Comparison of ENCODE assay signal across 9 cellular contexts in genomic region chr3:117553461-117553860, GRCh38.
DNase-seq lines count a peak whose midpoint lies in the region; ATAC-seq and TF ChIP-seq lines count a peak whose summit lies in the region.
"Had no signal": no experiment of that assay in that cellular context is flagged by ENCODE, and none has a peak within 500 bp of the region (broad histone marks: within the 10 kb centered on the region; RNA-seq: fewer than 3 reads in every experiment).

No MANE protein-coding gene starts in this region.

- H3K4me1 ChIP-seq in PC-3 (ENCODE audit: insufficient read depth, low read length) (peaks cover 3% of the 10 kb centered on the region; the same call in 1 of the 2 replicates), vagina (no peaks in the 10 kb centered on the region)

- no peak overlapping the region for H3K4me2 ChIP-seq in PC-3 (ENCODE audit: low read length)

- H3K4me3 ChIP-seq in PC-3 (ENCODE audit: low read length) (no peak overlapping the region; the same call in 1 of the 2 replicates), skeletal muscle cell (ENCODE audit: low read depth, low read length) (no peak overlapping the region), vagina (no peak overlapping the region)
- H3K4me3 ChIP-seq: cardiac muscle cell had no signal

- H3K9ac ChIP-seq in PC-3 (ENCODE audit: low read length): no peak overlapping the region

- no peaks in the 10 kb centered on the region for H3K27me3 ChIP-seq in PC-3 (ENCODE audit: low read length)
- no peaks in the 10 kb centered on the region for H3K27me3 ChIP-seq in vagina
- H3K27me3 ChIP-seq: cardiac muscle cell had no signal

- H3K9me3 Mint-ChIP-seq in activated CD4-positive, alpha-beta T cell treated with anti-CD3 and anti-CD28 coated beads for 36 hours (ENCODE audit: low read depth): peaks cover 5% of the 10 kb centered on the region

- BruUV-seq in PC-3 (replicated peaks; lab: Mats Ljungman, UMichigan): no TSS peak

- H3K36me3 ChIP-seq in PC-3 (ENCODE audit: low read depth, low read length) (no peaks in the 10 kb centered on the region), vagina (no peaks in the 10 kb centered on the region)
- H3K36me3 ChIP-seq: cardiac muscle cell had no signal

- POLR2A ChIA-PET in PC-3 (lab: Charles Lee; ENCODE audit: unreplicated experiment): no interaction called here
- POLR2A ChIA-PET in activated CD4-positive, alpha-beta T cell treated with anti-CD3 and anti-CD28 coated beads for 36 hours (lab: Charles Lee): no interaction called here

- no peak overlapping the region for H3K4me3 Mint-ChIP-seq in activated CD4-positive, alpha-beta T cell treated with anti-CD3 and anti-CD28 coated beads for 36 hours

- CTCF ChIA-PET in PC-3 (lab: Charles Lee): no interaction called here
- CTCF ChIA-PET in activated CD4-positive, alpha-beta T cell treated with anti-CD3 and anti-CD28 coated beads for 36 hours (lab: Charles Lee): no interaction called here

- H3K4me1 Mint-ChIP-seq in activated CD4-positive, alpha-beta T cell treated with anti-CD3 and anti-CD28 coated beads for 36 hours: no peaks in the 10 kb centered on the region

- TF ChIP-seq POLR2A in vagina (IDR thresholded peaks at IDR 0.05): no peak

- H3K27ac ChIP-seq in PC-3 (ENCODE audit: low read length) (no peak overlapping the region), vagina (no peak overlapping the region)
- H3K27ac ChIP-seq: cardiac muscle cell had no signal

- H2AFZ ChIP-seq in PC-3 (ENCODE audit: low read length): no peak overlapping the region

- H3K27me3 Mint-ChIP-seq in activated CD4-positive, alpha-beta T cell treated with anti-CD3 and anti-CD28 coated beads for 36 hours: no peaks in the 10 kb centered on the region

- H3F3A ChIP-seq in PC-3 (ENCODE audit: low read length, unreplicated experiment): no peaks in the 10 kb centered on the region

- H4K20me1 ChIP-seq in PC-3 (ENCODE audit: low read length): no peaks in the 10 kb centered on the region

- no peaks in the 10 kb centered on the region for H3K36me3 Mint-ChIP-seq in activated CD4-positive, alpha-beta T cell treated with anti-CD3 and anti-CD28 coated beads for 36 hours (ENCODE audit: low read depth)

- ATAC-seq in GM19328 (IDR thresholded peaks at IDR 0.05; ENCODE audit: unreplicated experiment): peak; percentile 89
- peak; percentile 98 for ATAC-seq in HG02973 (IDR thresholded peaks at IDR 0.05; ENCODE audit: unreplicated experiment)
- no peak for ATAC-seq in PC-3
- no peak for ATAC-seq in activated CD4-positive, alpha-beta T cell treated with anti-CD3 and anti-CD28 coated beads for 36 hours

- no peaks in the 10 kb centered on the region for H3K9me2 ChIP-seq in PC-3 (replicated peaks; ENCODE audit: low read length)

- intact Hi-C loops in PC-3 (cut with micrococcal nuclease) (no loop called here), vagina (cut with DNase I) (no loop called here)
- intact Hi-C loops in activated CD4-positive, alpha-beta T cell treated with anti-CD3 and anti-CD28 coated beads for 36 hours (cut with DNase I, micrococcal nuclease): no loop called here

- peak; percentile 25 for DNase-seq in PC-3
- peak; percentile 29 for DNase-seq in skeletal muscle cell (ENCODE audit: low read depth)
- DNase-seq in activated CD4-positive, alpha-beta T cell treated with anti-CD3 and anti-CD28 coated beads for 36 hours: no peak
- DNase-seq in superior temporal gyrus (ENCODE audit: extremely low spot score): no peak
- no peak for DNase-seq in vagina (ENCODE audit: extremely low spot score in 2 of 2)
- DNase-seq in activated effector memory CD4-positive, alpha-beta T cell treated with anti-CD3 and anti-CD28 coated beads, Interleukin-2, amount 50 U/mL, for 16 hours: no peak

- H3K27ac Mint-ChIP-seq in activated CD4-positive, alpha-beta T cell treated with anti-CD3 and anti-CD28 coated beads for 36 hours: no peak overlapping the region

- TF ChIP-seq CTCF in PC-3 (conservative IDR thresholded peaks at IDR 0.05; ENCODE audit: low read depth, low read length): no peak
- TF ChIP-seq CTCF in vagina (IDR thresholded peaks at IDR 0.05): no peak

- H3K9me3 ChIP-seq in PC-3 (ENCODE audit: low read length) (peaks cover 11% of the 10 kb centered on the region; the same call in 1 of the 2 replicates), vagina (no peaks in the 10 kb centered on the region)

- H3K79me2 ChIP-seq in PC-3 (ENCODE audit: low read length): no peaks in the 10 kb centered on the region

Comparison
In these comparisons a context has a peak if more than half of its experiments do, and no peak if none do; other contexts are left out.
1. ATAC-seq: peak in GM19328 (single experiment) and HG02973 (single experiment); none in PC-3 (single experiment) and activated CD4-positive, alpha-beta T cell treated with anti-CD3 and anti-CD28 coated beads for 36 hours (single experiment).
2. DNase-seq: peak in PC-3 (single experiment) and skeletal muscle cell (single experiment); none in activated CD4-positive, alpha-beta T cell treated with anti-CD3 and anti-CD28 coated beads for 36 hours (single experiment), superior temporal gyrus (single experiment), vagina (0 of 2) and activated effector memory CD4-positive, alpha-beta T cell treated with anti-CD3 and anti-CD28 coated beads, Interleukin-2, amount 50 U/mL, for 16 hours (single experiment).